9 cellular contexts compared by ENCODE assay signal in genomic region chr6:28489366-28490190, GRCh38. TPM values are rescaled to one million over a fixed set of nuclear protein-coding genes. Genes with fewer than 3 reads are reported as not detected.
DNase-seq lines count a peak whose midpoint lies in the region; ATAC-seq, FAIRE-seq and TF ChIP-seq lines count a peak whose summit lies in the region.
"Had no signal": no experiment of that assay in that cellular context is flagged by ENCODE, and none has a peak within 500 bp of the region (broad histone marks: within the 10 kb centered on the region; RNA-seq: fewer than 3 reads in every experiment).

No MANE protein-coding gene starts in this region.

- H3K4me1 ChIP-seq in RWPE2 (ENCODE audit: insufficient read depth, poor library complexity, severe bottlenecking) (no peaks in the 10 kb centered on the region), body of pancreas (peaks cover 7% of the 10 kb centered on the region)

- TF ChIP-seq CTCF in RWPE2 (IDR thresholded peaks at IDR 0.05; ENCODE audit: poor library complexity, severe bottlenecking) (no peak), body of pancreas (IDR thresholded peaks at IDR 0.05) (no peak)

- 8 to 14% methylated on average over 23 to 40 of the region's 40 CpGs for WGBS in body of pancreas, 2 donors

- H3K27ac ChIP-seq in RWPE2 (ENCODE audit: poor library complexity, severe bottlenecking) = no peak overlapping the region
- H3K27ac ChIP-seq in body of pancreas = no peak overlapping the region

- H3K4me3 ChIP-seq in RWPE2 (ENCODE audit: severe bottlenecking) (peak overlapping the region; percentile 36), body of pancreas (no peak overlapping the region)

- TF ChIP-seq POLR2A in GM12892 (IDR thresholded peaks at IDR 0.05; ENCODE audit: low read depth, low read length) (no peak), body of pancreas (IDR thresholded peaks at IDR 0.05) (no peak)

- no peak for FAIRE-seq in GM12892 (lab: Jason Lieb, UNC)

- DNase-seq in GM12892 (ENCODE audit: insufficient read length) (peak; percentile 42), RWPE2 (ENCODE audit: low spot score) (no peak), body of pancreas (peak in 3 of 4 donors; percentile 9 to 13 (median 12)), inferior parietal cortex (ENCODE audit: extremely low spot score) (peak; percentile 40), CD1c-positive myeloid dendritic cell (ENCODE audit: extremely low spot score) (no peak), activated gamma-delta T cell (lab: John Stamatoyannopoulos, UW) (no peak)
- peak; percentile 31 to 38 for DNase-seq in stimulated activated CD4-positive, alpha-beta T cell treated with anti-CD3 and anti-CD28 coated beads, Interleukin-15, amount 100 ng/mL, for 48 hours (ENCODE audit: low read depth in 2 of 2)

- peak; percentile 71 for ATAC-seq in HG02981 (IDR thresholded peaks at IDR 0.05; ENCODE audit: unreplicated experiment)
- ATAC-seq in RWPE2 (ENCODE audit: low read depth) = peak; percentile 87
- ATAC-seq in body of pancreas = no peak

- H3K9me3 ChIP-seq in RWPE2 (ENCODE audit: severe bottlenecking) (no peaks in the 10 kb centered on the region), body of pancreas (no peaks in the 10 kb centered on the region)

- H3K27me3 ChIP-seq in RWPE2 (ENCODE audit: insufficient read depth, poor library complexity, severe bottlenecking) (no peaks in the 10 kb centered on the region), body of pancreas (peaks cover 0 to 22% of the 10 kb centered on the region in 2 donors)

- no peaks in the 10 kb centered on the region for H3K36me3 ChIP-seq in RWPE2 (ENCODE audit: low read depth)
- no peaks in the 10 kb centered on the region for H3K36me3 ChIP-seq in body of pancreas (replicated peaks in 1 of 2; ENCODE audit: insufficient read depth in 1 of 2, low read depth in 2 of 2)

- intact Hi-C loops in body of pancreas (cut with DNase I) = no loop called here

RNA-seq across cellular contexts. Expression of gene GPX6, which starts 26.0 kb away (rescaled TPM):
- polyA plus RNA-seq in GM12892 (2012; ENCODE audit: missing spikeins) = not detected
- total RNA-seq in body of pancreas = not detected
- polyA plus RNA-seq: adipose tissue had no signal

RNA-seq across cellular contexts. Expression of gene GPX5, which starts 36.1 kb away (rescaled TPM):
- not detected for polyA plus RNA-seq in GM12892 (2012; ENCODE audit: missing spikeins)
- total RNA-seq in body of pancreas = not detected
- polyA plus RNA-seq: adipose tissue had no signal

RNA-seq across cellular contexts. Expression of gene ZSCAN23, which starts 46.3 kb away (rescaled TPM):
- 0.95 TPM for polyA plus RNA-seq in GM12892 (2012; ENCODE audit: missing spikeins)
- total RNA-seq in body of pancreas = 1 to 10 TPM; 2.3 to 8.3 TPM

Comparison
In these comparisons a context has a peak if more than half of its experiments do, and no peak if none do; other contexts are left out.
1. DNase-seq: peak in GM12892 (single experiment), body of pancreas (3 of 4), inferior parietal cortex (single experiment) and stimulated activated CD4-positive, alpha-beta T cell treated with anti-CD3 and anti-CD28 coated beads, Interleukin-15, amount 100 ng/mL, for 48 hours (2 of 2); none in RWPE2 (single experiment), CD1c-positive myeloid dendritic cell (single experiment) and activated gamma-delta T cell (single experiment).